ENCODE assay signal across 12 cellular contexts in genomic region chr9:33320568-33321261, GRCh38. TPM values are rescaled to one million over a fixed set of nuclear protein-coding genes. Genes with fewer than 3 reads are reported as not detected.
DNase-seq lines count a peak whose midpoint lies in the region; ATAC-seq and TF ChIP-seq lines count a peak whose summit lies in the region.
"Had no signal": no experiment of that assay in that cellular context is flagged by ENCODE, and none has a peak within 500 bp of the region (broad histone marks: within the 10 kb centered on the region; RNA-seq: fewer than 3 reads in every experiment).

No MANE protein-coding gene starts in this region.

- H3K9me3 Mint-ChIP-seq in T-helper 2 cell treated with Interferon-gamma antibody and Interleukin-4, amounts not matched to agents 5 μg/mL and 100 μg/mL, for 36 hours = no peaks in the 10 kb centered on the region
- H3K9me3 Mint-ChIP-seq in activated T-helper 1 cell treated with anti-CD3 and anti-CD28 coated beads, Interleukin-12 subunit alpha, Interleukin-12 subunit beta, Interleukin-2, Interleukin-4 antibody, amounts not matched to agents 30 ng/mL and 10 ng/mL and 1 ng/mL, durations not matched to agents 14 hours and 24 hours and 36 hours = no peaks in the 10 kb centered on the region
- no peaks in the 10 kb centered on the region for H3K9me3 Mint-ChIP-seq in stimulated activated effector memory CD8-positive, alpha-beta T cell treated with anti-CD3 and anti-CD28 coated beads, Interleukin-12 subunit alpha, Interleukin-12 subunit beta, amount 100 ng/mL, for 72 hours
- H3K9me3 Mint-ChIP-seq: T-cell had no signal

- intact Hi-C loops in activated T-helper 1 cell treated with anti-CD3 and anti-CD28 coated beads, Interleukin-12 subunit alpha, Interleukin-12 subunit beta, Interleukin-2, Interleukin-4 antibody, amounts not matched to agents 30 ng/mL and 10 ng/mL and 1 ng/mL, durations not matched to agents 14 hours and 24 hours and 36 hours (cut with micrococcal nuclease) = loop anchor here (1.0 to 2.0 kb wide), 2 partner anchors 14 to 30 kb away; partner anchors contain the start of gene NFX1

- H3K27me3 Mint-ChIP-seq in T-helper 2 cell treated with Interferon-gamma antibody and Interleukin-4, amounts not matched to agents 5 μg/mL and 100 μg/mL, for 36 hours (ENCODE audit: low read depth) = no peaks in the 10 kb centered on the region
- H3K27me3 Mint-ChIP-seq in activated T-helper 1 cell treated with anti-CD3 and anti-CD28 coated beads, Interleukin-12 subunit alpha, Interleukin-12 subunit beta, Interleukin-2, Interleukin-4 antibody, amounts not matched to agents 30 ng/mL and 10 ng/mL and 1 ng/mL, durations not matched to agents 14 hours and 24 hours and 36 hours (ENCODE audit: insufficient read depth) = no peaks in the 10 kb centered on the region
- H3K27me3 Mint-ChIP-seq: T-cell had no signal

- H3K4me3 ChIP-seq in coronary artery = no peak overlapping the region
- H3K4me3 ChIP-seq: spleen had no signal

- peak overlapping the region in 1 of 2 donors; percentile 52 for H3K27ac ChIP-seq in coronary artery
- H3K27ac ChIP-seq: 22Rv1 had no signal

- ATAC-seq in stimulated activated effector memory CD8-positive, alpha-beta T cell treated with anti-CD3 and anti-CD28 coated beads, Interleukin-12 subunit alpha, Interleukin-12 subunit beta, amount 100 ng/mL, for 72 hours = peak; percentile 67
- ATAC-seq: T-cell had no signal

- H3K36me3 Mint-ChIP-seq in T-helper 2 cell treated with Interferon-gamma antibody and Interleukin-4, amounts not matched to agents 5 μg/mL and 100 μg/mL, for 36 hours (ENCODE audit: low read depth) = peaks cover 65% of the 10 kb centered on the region
- H3K36me3 Mint-ChIP-seq in activated T-helper 1 cell treated with anti-CD3 and anti-CD28 coated beads, Interleukin-12 subunit alpha, Interleukin-12 subunit beta, Interleukin-2, Interleukin-4 antibody, amounts not matched to agents 30 ng/mL and 10 ng/mL and 1 ng/mL, durations not matched to agents 14 hours and 24 hours and 36 hours (ENCODE audit: low read depth) = peaks cover 49% of the 10 kb centered on the region
- H3K36me3 Mint-ChIP-seq in stimulated activated effector memory CD8-positive, alpha-beta T cell treated with anti-CD3 and anti-CD28 coated beads, Interleukin-12 subunit alpha, Interleukin-12 subunit beta, amount 100 ng/mL, for 72 hours = no peaks in the 10 kb centered on the region

- DNase-seq in T-helper 2 cell treated with Interferon-gamma antibody and Interleukin-4, amounts not matched to agents 5 μg/mL and 100 μg/mL, for 36 hours (ENCODE audit: low spot score) = peak; percentile 17
- DNase-seq in T-helper 2 cell (no peak), foreskin melanocyte (peak; percentile 83), DMS53 (lab: John Stamatoyannopoulos, UW) (no peak), coronary artery (ENCODE audit: low spot score) (no peak)
- DNase-seq in activated T-helper 1 cell treated with anti-CD3 and anti-CD28 coated beads, Interleukin-12 subunit alpha, Interleukin-12 subunit beta, Interleukin-2, Interleukin-4 antibody, amounts not matched to agents 30 ng/mL and 10 ng/mL and 1 ng/mL, durations not matched to agents 14 hours and 24 hours and 36 hours (ENCODE audit: low spot score) = no peak
- no peak for DNase-seq in stimulated activated effector memory CD8-positive, alpha-beta T cell treated with anti-CD3 and anti-CD28 coated beads, Interleukin-12 subunit alpha, Interleukin-12 subunit beta, amount 100 ng/mL, for 72 hours (ENCODE audit: low spot score in 2 of 2)
- no peak for DNase-seq in stimulated activated CD4-positive, alpha-beta T cell treated with anti-CD3 and anti-CD28 coated beads, Interleukin-2, amount 100 ng/mL, for 24 hours
- DNase-seq: cortex of kidney, spleen, T-cell had no signal

- H3K27ac Mint-ChIP-seq in T-helper 2 cell treated with Interferon-gamma antibody and Interleukin-4, amounts not matched to agents 5 μg/mL and 100 μg/mL, for 36 hours = no peak overlapping the region
- H3K27ac Mint-ChIP-seq in activated T-helper 1 cell treated with anti-CD3 and anti-CD28 coated beads, Interleukin-12 subunit alpha, Interleukin-12 subunit beta, Interleukin-2, Interleukin-4 antibody, amounts not matched to agents 30 ng/mL and 10 ng/mL and 1 ng/mL, durations not matched to agents 14 hours and 24 hours and 36 hours = peak overlapping the region; percentile 53
- peak overlapping the region; percentile 69 for H3K27ac Mint-ChIP-seq in stimulated activated effector memory CD8-positive, alpha-beta T cell treated with anti-CD3 and anti-CD28 coated beads, Interleukin-12 subunit alpha, Interleukin-12 subunit beta, amount 100 ng/mL, for 72 hours
- H3K27ac Mint-ChIP-seq: T-cell had no signal

- no peak overlapping the region for H3K4me3 Mint-ChIP-seq in T-helper 2 cell treated with Interferon-gamma antibody and Interleukin-4, amounts not matched to agents 5 μg/mL and 100 μg/mL, for 36 hours
- no peak overlapping the region for H3K4me3 Mint-ChIP-seq in activated T-helper 1 cell treated with anti-CD3 and anti-CD28 coated beads, Interleukin-12 subunit alpha, Interleukin-12 subunit beta, Interleukin-2, Interleukin-4 antibody, amounts not matched to agents 30 ng/mL and 10 ng/mL and 1 ng/mL, durations not matched to agents 14 hours and 24 hours and 36 hours
- no peak overlapping the region for H3K4me3 Mint-ChIP-seq in stimulated activated effector memory CD8-positive, alpha-beta T cell treated with anti-CD3 and anti-CD28 coated beads, Interleukin-12 subunit alpha, Interleukin-12 subunit beta, amount 100 ng/mL, for 72 hours
- H3K4me3 Mint-ChIP-seq: T-cell had no signal

- H3K4me1 Mint-ChIP-seq in T-helper 2 cell treated with Interferon-gamma antibody and Interleukin-4, amounts not matched to agents 5 μg/mL and 100 μg/mL, for 36 hours (ENCODE audit: low read depth) = no peaks in the 10 kb centered on the region
- H3K4me1 Mint-ChIP-seq in activated T-helper 1 cell treated with anti-CD3 and anti-CD28 coated beads, Interleukin-12 subunit alpha, Interleukin-12 subunit beta, Interleukin-2, Interleukin-4 antibody, amounts not matched to agents 30 ng/mL and 10 ng/mL and 1 ng/mL, durations not matched to agents 14 hours and 24 hours and 36 hours (ENCODE audit: low read depth) = peaks cover 13% of the 10 kb centered on the region
- peaks cover 20% of the 10 kb centered on the region for H3K4me1 Mint-ChIP-seq in stimulated activated effector memory CD8-positive, alpha-beta T cell treated with anti-CD3 and anti-CD28 coated beads, Interleukin-12 subunit alpha, Interleukin-12 subunit beta, amount 100 ng/mL, for 72 hours
- H3K4me1 Mint-ChIP-seq: T-cell had no signal

- TF ChIP-seq CTCF in coronary artery (IDR thresholded peaks at IDR 0.05) = no peak

RNA-seq across cellular contexts. Expression of gene NFX1, which starts 30.4 kb away (rescaled TPM):
- total RNA-seq in activated T-helper 1 cell treated with anti-CD3 and anti-CD28 coated beads, Interleukin-12 subunit alpha, Interleukin-12 subunit beta, Interleukin-2, Interleukin-4 antibody, amounts not matched to agents 30 ng/mL and 10 ng/mL and 1 ng/mL, durations not matched to agents 14 hours and 24 hours and 36 hours = 36.2 and 37.6 TPM in 2 replicates

RNA-seq across cellular contexts. Expression of gene CHMP5, which starts 55.9 kb away (rescaled TPM):
- total RNA-seq in activated T-helper 1 cell treated with anti-CD3 and anti-CD28 coated beads, Interleukin-12 subunit alpha, Interleukin-12 subunit beta, Interleukin-2, Interleukin-4 antibody, amounts not matched to agents 30 ng/mL and 10 ng/mL and 1 ng/mL, durations not matched to agents 14 hours and 24 hours and 36 hours = 70.7 and 76.7 TPM in 2 replicates

RNA-seq across cellular contexts. Expression of gene BAG1, which starts 56.2 kb away (rescaled TPM):
- total RNA-seq in activated T-helper 1 cell treated with anti-CD3 and anti-CD28 coated beads, Interleukin-12 subunit alpha, Interleukin-12 subunit beta, Interleukin-2, Interleukin-4 antibody, amounts not matched to agents 30 ng/mL and 10 ng/mL and 1 ng/mL, durations not matched to agents 14 hours and 24 hours and 36 hours = 75.0 and 78.2 TPM in 2 replicates

Comparison
In these comparisons a context has a peak if more than half of its experiments do, and no peak if none do; other contexts are left out.
1. DNase-seq: peak in T-helper 2 cell treated with Interferon-gamma antibody and Interleukin-4, amounts not matched to agents 5 μg/mL and 100 μg/mL, for 36 hours (single experiment) and foreskin melanocyte (single experiment); none in T-helper 2 cell (0 of 5), activated T-helper 1 cell treated with anti-CD3 and anti-CD28 coated beads, Interleukin-12 subunit alpha, Interleukin-12 subunit beta, Interleukin-2, Interleukin-4 antibody, amounts not matched to agents 30 ng/mL and 10 ng/mL and 1 ng/mL, durations not matched to agents 14 hours and 24 hours and 36 hours (single experiment), stimulated activated effector memory CD8-positive, alpha-beta T cell treated with anti-CD3 and anti-CD28 coated beads, Interleukin-12 subunit alpha, Interleukin-12 subunit beta, amount 100 ng/mL, for 72 hours (0 of 2), DMS53 (single experiment), coronary artery (single experiment) and stimulated activated CD4-positive, alpha-beta T cell treated with anti-CD3 and anti-CD28 coated beads, Interleukin-2, amount 100 ng/mL, for 24 hours (0 of 2).